Comparison of ENCODE assay signal across 9 cellular contexts in the genomic region with DNA sequence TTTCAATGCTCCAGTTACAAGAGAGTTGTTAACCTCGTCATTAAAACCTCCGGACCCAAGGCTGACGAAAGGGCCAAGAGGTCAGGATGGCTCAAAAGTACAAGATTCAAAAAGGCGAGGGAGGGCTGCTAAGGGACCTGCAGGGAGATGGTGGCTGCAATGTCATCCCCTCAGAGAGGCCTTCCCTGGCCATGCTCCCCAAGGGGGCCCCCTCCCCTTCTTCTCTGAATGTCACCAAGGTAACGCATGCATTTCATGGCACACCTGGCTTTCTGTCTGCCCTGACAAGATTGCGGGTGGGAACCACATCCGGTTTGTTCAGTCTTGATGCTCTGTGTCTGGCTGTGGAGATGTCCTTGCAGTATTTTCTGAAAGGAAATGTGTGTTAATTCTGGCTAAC.
DNase-seq lines count a peak whose midpoint lies in the region; ATAC-seq and TF ChIP-seq lines count a peak whose summit lies in the region.
"Had no signal": no experiment of that assay in that cellular context is flagged by ENCODE, and none has a peak within 500 bp of the region (broad histone marks: within the 10 kb centered on the region; RNA-seq: fewer than 3 reads in every experiment).

No MANE protein-coding gene starts in this region.

- ATAC-seq in GM19452 (IDR thresholded peaks at IDR 0.05; ENCODE audit: unreplicated experiment) (peak; percentile 72), HG03439 (IDR thresholded peaks at IDR 0.05; ENCODE audit: unreplicated experiment) (peak; percentile 90), foreskin keratinocyte (no peak), upper lobe of right lung (no peak)

- intact Hi-C loops in upper lobe of right lung (cut with DNase I) = no loop called here

- H3K27ac ChIP-seq in foreskin keratinocyte (no peak overlapping the region), upper lobe of right lung (no peak overlapping the region)

- H3K9me3 ChIP-seq in HAP-1 = no peaks in the 10 kb centered on the region
- H3K9me3 ChIP-seq in upper lobe of right lung = no peaks in the 10 kb centered on the region

- in situ Hi-C loops in HAP-1 (cut with MboI; ENCODE audit: low sequenced_read_pairs) = no loop called here

- H3K36me3 ChIP-seq in HAP-1 (replicated peaks) (no peaks in the 10 kb centered on the region), upper lobe of right lung (no peaks in the 10 kb centered on the region)

- H3K4me1 ChIP-seq in foreskin keratinocyte (no peaks in the 10 kb centered on the region), HAP-1 (no peaks in the 10 kb centered on the region), upper lobe of right lung (no peaks in the 10 kb centered on the region)

- no peak overlapping the region for H3K4me3 ChIP-seq in HAP-1
- no peak overlapping the region for H3K4me3 ChIP-seq in upper lobe of right lung

- peak; percentile 72 for DNase-seq in activated CD4-positive, alpha-beta T cell treated with anti-CD3 and anti-CD28 coated beads for 48 hours
- DNase-seq in left kidney (ENCODE audit: low read depth, low spot score) (peak; percentile 77), globus pallidus (ENCODE audit: low spot score) (no peak), foreskin keratinocyte (no peak), HAP-1 (ENCODE audit: low spot score in 2 of 2) (no peak), upper lobe of right lung (no peak)
- DNase-seq: IMR-90 had no signal

- TF ChIP-seq CTCF in foreskin keratinocyte (conservative IDR thresholded peaks at IDR 0.05) (no peak), upper lobe of right lung (IDR thresholded peaks at IDR 0.05) (no peak)

- H3K27me3 ChIP-seq in foreskin keratinocyte (no peaks in the 10 kb centered on the region), HAP-1 (ENCODE audit: low read depth) (no peaks in the 10 kb centered on the region), upper lobe of right lung (peaks cover 19% of the 10 kb centered on the region)

Comparison
In these comparisons a context has a peak if more than half of its experiments do, and no peak if none do; other contexts are left out.
1. ATAC-seq: peak in GM19452 (single experiment) and HG03439 (single experiment); none in foreskin keratinocyte (single experiment) and upper lobe of right lung (single experiment).
2. DNase-seq: peak in activated CD4-positive, alpha-beta T cell treated with anti-CD3 and anti-CD28 coated beads for 48 hours (single experiment) and left kidney (single experiment); none in globus pallidus (single experiment), foreskin keratinocyte (0 of 2), HAP-1 (0 of 2) and upper lobe of right lung (single experiment).